Comparison of ENCODE assay signal across 29 cellular contexts in genomic region chr18:77763530-77763929, GRCh38.
"Had no signal": no experiment of that assay in that cellular context is flagged by ENCODE, and none has a peak within 500 bp of the region (broad histone marks: within the 10 kb centered on the region; RNA-seq: fewer than 3 reads in every experiment).

No MANE protein-coding gene starts in this region.

- H3K4me1 ChIP-seq: foreskin keratinocyte, gastrocnemius medialis, heart left ventricle had no signal

- H3K36me3 Mint-ChIP-seq: activated naive CD8-positive, alpha-beta T cell had no signal

- H3K4me3 Mint-ChIP-seq: activated CD8-positive, alpha-beta T cell treated with anti-CD3 and anti-CD28 coated beads for 36 hours; activated naive CD8-positive, alpha-beta T cell; activated T-cell treated with anti-CD3 and anti-CD28 coated beads, Interleukin-2, amount 50 U/mL, for 4 hours; activated T-helper 17 cell treated with anti-CD3 and anti-CD28 coated beads, Interleukin-2, amount 50 U/mL, for 72 hours; central memory CD8-positive, alpha-beta T cell; dendritic cell treated with granulocyte-macrophage colony-stimulating factor and Interleukin-4, amounts not matched to agents 40 ng/mL and 50 ng/mL, for 4 days; endodermal cell had no signal

- H3K27ac ChIP-seq: brain microvascular endothelial cell, coronary artery, dorsolateral prefrontal cortex, foreskin keratinocyte, gastrocnemius medialis, heart left ventricle had no signal

- H3K27ac Mint-ChIP-seq: activated CD8-positive, alpha-beta T cell treated with anti-CD3 and anti-CD28 coated beads for 36 hours; activated naive CD8-positive, alpha-beta T cell; activated T-helper 17 cell treated with anti-CD3 and anti-CD28 coated beads, Interleukin-2, amount 50 U/mL, for 72 hours; dendritic cell treated with granulocyte-macrophage colony-stimulating factor and Interleukin-4, amounts not matched to agents 40 ng/mL and 50 ng/mL, for 4 days; endodermal cell had no signal

- H3K9me3 ChIP-seq: gastrocnemius medialis, heart left ventricle had no signal

- H3K27me3 ChIP-seq: brain microvascular endothelial cell, foreskin keratinocyte, gastrocnemius medialis had no signal

- ATAC-seq: activated CD8-positive, alpha-beta T cell treated with anti-CD3 and anti-CD28 coated beads for 36 hours; activated T-cell treated with anti-CD3 and anti-CD28 coated beads, Interleukin-2, amount 50 U/mL, for 4 hours; activated T-helper 17 cell treated with anti-CD3 and anti-CD28 coated beads, Interleukin-2, amount 50 U/mL, for 72 hours; esophagus mucosa; foreskin keratinocyte; gastrocnemius medialis; heart left ventricle had no signal

- H3K4me3 ChIP-seq: coronary artery, gastrocnemius medialis, heart left ventricle had no signal

- H3K36me3 ChIP-seq: brain microvascular endothelial cell, gastrocnemius medialis, heart left ventricle had no signal

- H3K9me3 Mint-ChIP-seq: activated CD8-positive, alpha-beta T cell treated with anti-CD3 and anti-CD28 coated beads for 36 hours; activated T-cell treated with anti-CD3 and anti-CD28 coated beads, Interleukin-2, amount 50 U/mL, for 4 hours; activated T-helper 17 cell treated with anti-CD3 and anti-CD28 coated beads, Interleukin-2, amount 50 U/mL, for 72 hours; central memory CD8-positive, alpha-beta T cell; dendritic cell treated with granulocyte-macrophage colony-stimulating factor and Interleukin-4, amounts not matched to agents 40 ng/mL and 50 ng/mL, for 4 days had no signal

- DNase-seq: activated CD4-positive, alpha-beta T cell treated with anti-CD3 and anti-CD28 coated beads for 4 hours; activated CD4-positive, alpha-beta T cell treated with anti-CD3 and anti-CD28 coated beads, Interleukin-2, amount 50 U/mL, for 1 hour; activated CD4-positive, alpha-beta T cell treated with anti-CD3 and anti-CD28 coated beads, Interleukin-2, amount 50 U/mL, for 48 hours; activated CD4-positive, CD25-positive, alpha-beta regulatory T cell; activated CD4-positive, CD25-positive, alpha-beta regulatory T cell treated with anti-CD3 and anti-CD28 coated beads, Interleukin-2, amount 50 U/mL, for 72 hours; activated CD8-positive, alpha-beta memory T cell treated with anti-CD3 and anti-CD28 coated beads for 24 hours; activated CD8-positive, alpha-beta T cell treated with anti-CD3 and anti-CD28 coated beads for 36 hours; activated effector memory CD4-positive, alpha-beta T cell treated with Interleukin-2 at 50 U/mL for 16 hours; activated gamma-delta T cell treated with Interleukin-2 at 50 U/mL for 16 hours; activated naive CD4-positive, alpha-beta T cell treated with anti-CD3 and anti-CD28 coated beads, Interleukin-2, amount 50 U/mL, for 16 hours; activated naive CD4-positive, alpha-beta T cell treated with Interleukin-2 at 50 U/mL for 16 hours; activated T-cell treated with anti-CD3 and anti-CD28 coated beads, Interleukin-2, amount 50 U/mL, for 4 hours; amniotic stem cell; anterior cingulate cortex; brain microvascular endothelial cell; dorsolateral prefrontal cortex; effector memory CD4-positive, alpha-beta T cell; endodermal cell; foreskin keratinocyte; gastrocnemius medialis; glutamatergic neuron; heart left ventricle; T-helper 2 cell had no signal

- H3K4me1 Mint-ChIP-seq: activated T-helper 17 cell treated with anti-CD3 and anti-CD28 coated beads, Interleukin-2, amount 50 U/mL, for 72 hours; central memory CD8-positive, alpha-beta T cell had no signal
